ENCODE assay signal across 8 cellular contexts in genomic region chr6:3457710-3458605, GRCh38. TPM values are rescaled to one million over a fixed set of nuclear protein-coding genes. Genes with fewer than 3 reads are reported as not detected.
DNase-seq lines count a peak whose midpoint lies in the region; ATAC-seq lines count a peak whose summit lies in the region.

No MANE protein-coding gene starts in this region.

- DNase-seq in DMS153 (lab: John Stamatoyannopoulos, UW) (peak; percentile 49), NCI-H2029 (lab: John Stamatoyannopoulos, UW) (peak; percentile 93), glomerular endothelial cell (ENCODE audit: extremely low read depth, low read depth, low spot score) (peak; percentile 5), nucleus accumbens (lab: John Stamatoyannopoulos, UW) (peak in 41 of 56 donors; percentile 7 to 71 (median 49))
- peak; percentile 10 for DNase-seq in activated naive CD4-positive, alpha-beta T cell treated with Interleukin-2 at 50 U/mL for 16 hours
- no peak for DNase-seq in activated CD4-positive, CD25-positive, alpha-beta regulatory T cell (lab: John Stamatoyannopoulos, UW)

- no peak for ATAC-seq in GM19035 (IDR thresholded peaks at IDR 0.05; ENCODE audit: unreplicated experiment)
- no peak for ATAC-seq in HG03565 (IDR thresholded peaks at IDR 0.05; ENCODE audit: unreplicated experiment)

RNA-seq across cellular contexts. Expression of gene SLC22A23, which starts 1.1 kb away (rescaled TPM):
- 15.6 and 22.2 TPM in 2 replicates for total RNA-seq in glomerular endothelial cell

Comparison
In these comparisons a context has a peak if more than half of its experiments do, and no peak if none do; other contexts are left out.
1. DNase-seq: peak in DMS153 (single experiment), NCI-H2029 (single experiment), activated naive CD4-positive, alpha-beta T cell treated with Interleukin-2 at 50 U/mL for 16 hours (single experiment), glomerular endothelial cell (single experiment) and nucleus accumbens (41 of 56); none in activated CD4-positive, CD25-positive, alpha-beta regulatory T cell (0 of 4).